In genomic region chr10:32961892-32962369, GRCh38 we compare ENCODE assay signal across 8 cellular contexts. TPM values are rescaled to one million over a fixed set of nuclear protein-coding genes. Genes with fewer than 3 reads are reported as not detected.
DNase-seq lines count a peak whose midpoint lies in the region; ATAC-seq and TF ChIP-seq lines count a peak whose summit lies in the region.

No MANE protein-coding gene starts in this region.

- H3K27me3 Mint-ChIP-seq in activated naive CD8-positive, alpha-beta T cell treated with anti-CD3 and anti-CD28 coated beads, Interleukin-2, amount 50 U/mL, for 24 hours: peaks cover 7% of the 10 kb centered on the region

- peak; percentile 74 for DNase-seq in astrocyte of the hippocampus (ENCODE audit: low read depth, low spot score)
- peak; percentile 93 for DNase-seq in iris pigment epithelial cell (ENCODE audit: low read depth)
- no peak for DNase-seq in thyroid gland
- no peak for DNase-seq in DMS79 (lab: John Stamatoyannopoulos, UW)
- no peak for DNase-seq in activated naive CD4-positive, alpha-beta T cell treated with anti-CD3 and anti-CD28 coated beads, Interleukin-2, amount 50 U/mL, for 72 hours (ENCODE audit: low spot score in 2 of 2)
- no peak for DNase-seq in activated naive CD8-positive, alpha-beta T cell treated with anti-CD3 and anti-CD28 coated beads, Interleukin-2, amount 50 U/mL, for 24 hours

- H3K4me3 ChIP-seq in HUES48 (ENCODE audit: low read depth, low read length): peak overlapping the region; percentile 31; the same call in 1 of the 2 replicates
- H3K4me3 ChIP-seq in thyroid gland (replicated peaks in 1 of 3): no peak overlapping the region

- H3K4me1 Mint-ChIP-seq in activated naive CD8-positive, alpha-beta T cell treated with anti-CD3 and anti-CD28 coated beads, Interleukin-2, amount 50 U/mL, for 24 hours: peaks cover 28% of the 10 kb centered on the region

- intact Hi-C loops in thyroid gland (cut with DNase I): no loop called here

- H3K4me3 Mint-ChIP-seq in activated naive CD8-positive, alpha-beta T cell treated with anti-CD3 and anti-CD28 coated beads, Interleukin-2, amount 50 U/mL, for 24 hours: no peak overlapping the region

- peaks cover 0 to 7% of the 10 kb centered on the region in 2 donors for H3K9me3 Mint-ChIP-seq in activated naive CD4-positive, alpha-beta T cell treated with anti-CD3 and anti-CD28 coated beads, Interleukin-2, amount 50 U/mL, for 72 hours
- no peaks in the 10 kb centered on the region for H3K9me3 Mint-ChIP-seq in activated naive CD8-positive, alpha-beta T cell treated with anti-CD3 and anti-CD28 coated beads, Interleukin-2, amount 50 U/mL, for 24 hours

- peak overlapping the region; percentile 35; the same call in 1 of the 2 replicates for H3K9ac ChIP-seq in HUES48 (ENCODE audit: low read depth, low read length)

- no peaks in the 10 kb centered on the region for H3K27me3 ChIP-seq in HUES48 (ENCODE audit: control insufficient read depth, insufficient read depth, low read length)
- H3K27me3 ChIP-seq in thyroid gland: no peaks in the 10 kb centered on the region

- H3K9me3 ChIP-seq in HUES48 (ENCODE audit: control insufficient read depth, insufficient read depth, low read length) (no peaks in the 10 kb centered on the region), thyroid gland (no peaks in the 10 kb centered on the region)

- 36 to 49% methylated on average over 2 of the region's 2 CpGs for WGBS in thyroid gland, 2 donors

- TF ChIP-seq POLR2A in thyroid gland (IDR thresholded peaks at IDR 0.05): peak in 1 of 2 donors; percentile 34

- H3K4me1 ChIP-seq in HUES48 (ENCODE audit: control insufficient read depth, insufficient read depth, low read length) (peaks cover 43% of the 10 kb centered on the region), thyroid gland (peaks cover 20 to 26% of the 10 kb centered on the region in 2 donors)

- H3K27ac ChIP-seq in HUES48 (ENCODE audit: low read depth, low read length) (peak overlapping the region; percentile 94), thyroid gland (peak overlapping the region; percentile 76 to 89 (median 87))

- no peaks in the 10 kb centered on the region for H3K36me3 ChIP-seq in HUES48 (ENCODE audit: control insufficient read depth, insufficient read depth, low read length)
- no peaks in the 10 kb centered on the region for H3K36me3 ChIP-seq in thyroid gland

- no peaks in the 10 kb centered on the region for H3K36me3 Mint-ChIP-seq in activated naive CD4-positive, alpha-beta T cell treated with anti-CD3 and anti-CD28 coated beads, Interleukin-2, amount 50 U/mL, for 72 hours
- H3K36me3 Mint-ChIP-seq in activated naive CD8-positive, alpha-beta T cell treated with anti-CD3 and anti-CD28 coated beads, Interleukin-2, amount 50 U/mL, for 24 hours (ENCODE audit: low read depth): no peaks in the 10 kb centered on the region

- TF ChIP-seq CTCF in thyroid gland (IDR thresholded peaks at IDR 0.05): no peak

- no peak for ATAC-seq in activated naive CD4-positive, alpha-beta T cell treated with anti-CD3 and anti-CD28 coated beads, Interleukin-2, amount 50 U/mL, for 72 hours
- ATAC-seq in activated naive CD8-positive, alpha-beta T cell treated with anti-CD3 and anti-CD28 coated beads, Interleukin-2, amount 50 U/mL, for 24 hours: no peak
- no peak for ATAC-seq in HG03457 (IDR thresholded peaks at IDR 0.05; ENCODE audit: unreplicated experiment)

- no peak overlapping the region for H3K27ac Mint-ChIP-seq in activated naive CD4-positive, alpha-beta T cell treated with anti-CD3 and anti-CD28 coated beads, Interleukin-2, amount 50 U/mL, for 72 hours
- no peak overlapping the region for H3K27ac Mint-ChIP-seq in activated naive CD8-positive, alpha-beta T cell treated with anti-CD3 and anti-CD28 coated beads, Interleukin-2, amount 50 U/mL, for 24 hours

RNA-seq across cellular contexts. Expression of gene ITGB1, which starts 3.9 kb away (rescaled TPM):
- 100 to 1,000 TPM; 264 to 699 (median 417) TPM for total RNA-seq in thyroid gland
- total RNA-seq in activated naive CD4-positive, alpha-beta T cell treated with anti-CD3 and anti-CD28 coated beads, Interleukin-2, amount 50 U/mL, for 72 hours: 10 to 100 TPM; 37.4 to 74.7 TPM

Comparison
In these comparisons a context has a peak if more than half of its experiments do, and no peak if none do; other contexts are left out.
1. DNase-seq: peak in astrocyte of the hippocampus (single experiment) and iris pigment epithelial cell (single experiment); none in thyroid gland (0 of 2), DMS79 (single experiment), activated naive CD4-positive, alpha-beta T cell treated with anti-CD3 and anti-CD28 coated beads, Interleukin-2, amount 50 U/mL, for 72 hours (0 of 2) and activated naive CD8-positive, alpha-beta T cell treated with anti-CD3 and anti-CD28 coated beads, Interleukin-2, amount 50 U/mL, for 24 hours (single experiment).